ENCODE assay signal across 1 cellular context in genomic region chr10:125816548-125816947, GRCh38.
A peak's percentile ranks its signal among the peaks of the same experiment; 100 is the strongest.
TF ChIP-seq lines count a peak whose summit lies in the region.

No MANE protein-coding gene starts in this region.

TF ChIP-seq in K562, 482 proteins besides CTCF, POLR2A, EP300 and RAD21 (continued from another document):
- TF ChIP-seq ZNF318 (IDR thresholded peaks at IDR 0.05; ENCODE audit: borderline replicate concordance in 1 of 2, low read depth in 1 of 2) (no peak), DPF2 (IDR thresholded peaks at IDR 0.05) (peak; percentile 97), ZNF77 (CRISPR knock-in tag; IDR thresholded peaks at IDR 0.05) (no peak), ZNF175 (CRISPR knock-in tag; IDR thresholded peaks at IDR 0.05; ENCODE audit: low read depth) (no peak), FOXA1 (IDR thresholded peaks at IDR 0.05; ENCODE audit: borderline replicate concordance) (no peak), IFI16 (CRISPR knock-in tag; IDR thresholded peaks at IDR 0.05) (no peak), ATF7 (IDR thresholded peaks at IDR 0.05) (0 out of 2 replicates have a peak, but pooled peaks have one; percentile 18), NBN (IDR thresholded peaks at IDR 0.05; ENCODE audit: low read depth) (peak; percentile 87), ZKSCAN8 (CRISPR knock-in tag; IDR thresholded peaks at IDR 0.05) (no peak), LEF1 (IDR thresholded peaks at IDR 0.05) (peak; percentile 88), DLX4 (CRISPR knock-in tag; IDR thresholded peaks at IDR 0.05) (no peak), ELK3 (CRISPR knock-in tag; IDR thresholded peaks at IDR 0.05) (no peak), ZKSCAN3 (CRISPR knock-in tag; IDR thresholded peaks at IDR 0.05) (no peak), GTF2A2 (tag; IDR thresholded peaks at IDR 0.05) (no peak), GATAD2A (IDR thresholded peaks at IDR 0.05) (0 out of 2 replicates have a peak, but pooled peaks have one; percentile 13), CBFB (CRISPR knock-in tag; IDR thresholded peaks at IDR 0.05) (no peak), SOX6 (IDR thresholded peaks at IDR 0.05) (peak; percentile 94), HDAC6 (IDR thresholded peaks at IDR 0.05; ENCODE audit: low read depth, low read length) (no peak), SIRT6 (IDR thresholded peaks at IDR 0.05; ENCODE audit: low read depth, low read length) (no peak), ZNF644 (tag; IDR thresholded peaks at IDR 0.05; ENCODE audit: low read depth) (no peak), POU5F1 (IDR thresholded peaks at IDR 0.05; ENCODE audit: borderline replicate concordance, low read depth, low read length, partially characterized antibody) (no peak), ZNF184 (CRISPR knock-in tag; IDR thresholded peaks at IDR 0.05) (no peak), KDM4B (IDR thresholded peaks at IDR 0.05; ENCODE audit: borderline replicate concordance in 2 of 2, low read depth in 1 of 2) (no peak), ZBTB2 (IDR thresholded peaks at IDR 0.05) (peak; percentile 72; the same call in 1 of the 2 replicates), HLTF (IDR thresholded peaks at IDR 0.05) (no peak), HMGXB4 (CRISPR knock-in tag; IDR thresholded peaks at IDR 0.05) (no peak), CEBPG (CRISPR knock-in tag; IDR thresholded peaks at IDR 0.05) (no peak), CEBPG (tag; conservative IDR thresholded peaks at IDR 0.05 in 1 of 2, IDR thresholded peaks at IDR 0.05 in 1 of 2) (no peak), TEAD1 (CRISPR knock-in tag; IDR thresholded peaks at IDR 0.05) (0 out of 4 replicates have a peak, but pooled peaks of 1 of the 2 experiments have one; percentile 57), MEIS2 (IDR thresholded peaks at IDR 0.05; ENCODE audit: partially characterized antibody) (peak; percentile 92), U2AF1 (optimal IDR thresholded peaks at IDR 0.05; ENCODE audit: low read depth, low read length) (no peak), NFRKB (IDR thresholded peaks at IDR 0.05; ENCODE audit: low read depth) (no peak), ARID1B (IDR thresholded peaks at IDR 0.05) (peak; percentile 98), NR1H2 (CRISPR knock-in tag; IDR thresholded peaks at IDR 0.05) (no peak), MEF2D (tag; conservative IDR thresholded peaks at IDR 0.05; ENCODE audit: low read depth) (peak; percentile 63; the same call in 1 of the 2 replicates)
- TF ChIP-seq, protein P1, sequence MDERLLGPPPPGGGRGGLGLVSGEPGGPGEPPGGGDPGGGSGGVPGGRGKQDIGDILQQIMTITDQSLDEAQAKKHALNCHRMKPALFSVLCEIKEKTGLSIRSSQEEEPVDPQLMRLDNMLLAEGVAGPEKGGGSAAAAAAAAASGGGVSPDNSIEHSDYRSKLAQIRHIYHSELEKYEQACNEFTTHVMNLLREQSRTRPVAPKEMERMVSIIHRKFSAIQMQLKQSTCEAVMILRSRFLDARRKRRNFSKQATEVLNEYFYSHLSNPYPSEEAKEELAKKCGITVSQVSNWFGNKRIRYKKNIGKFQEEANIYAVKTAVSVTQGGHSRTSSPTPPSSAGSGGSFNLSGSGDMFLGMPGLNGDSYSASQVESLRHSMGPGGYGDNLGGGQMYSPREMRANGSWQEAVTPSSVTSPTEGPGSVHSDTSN (CRISPR knock-in tag; IDR thresholded peaks at IDR 0.05; ENCODE audit: low read depth): no peak
- TF ChIP-seq, protein P1 (tag; conservative IDR thresholded peaks at IDR 0.05; ENCODE audit: low read depth): peak; percentile 78
- TF ChIP-seq, protein P2, sequence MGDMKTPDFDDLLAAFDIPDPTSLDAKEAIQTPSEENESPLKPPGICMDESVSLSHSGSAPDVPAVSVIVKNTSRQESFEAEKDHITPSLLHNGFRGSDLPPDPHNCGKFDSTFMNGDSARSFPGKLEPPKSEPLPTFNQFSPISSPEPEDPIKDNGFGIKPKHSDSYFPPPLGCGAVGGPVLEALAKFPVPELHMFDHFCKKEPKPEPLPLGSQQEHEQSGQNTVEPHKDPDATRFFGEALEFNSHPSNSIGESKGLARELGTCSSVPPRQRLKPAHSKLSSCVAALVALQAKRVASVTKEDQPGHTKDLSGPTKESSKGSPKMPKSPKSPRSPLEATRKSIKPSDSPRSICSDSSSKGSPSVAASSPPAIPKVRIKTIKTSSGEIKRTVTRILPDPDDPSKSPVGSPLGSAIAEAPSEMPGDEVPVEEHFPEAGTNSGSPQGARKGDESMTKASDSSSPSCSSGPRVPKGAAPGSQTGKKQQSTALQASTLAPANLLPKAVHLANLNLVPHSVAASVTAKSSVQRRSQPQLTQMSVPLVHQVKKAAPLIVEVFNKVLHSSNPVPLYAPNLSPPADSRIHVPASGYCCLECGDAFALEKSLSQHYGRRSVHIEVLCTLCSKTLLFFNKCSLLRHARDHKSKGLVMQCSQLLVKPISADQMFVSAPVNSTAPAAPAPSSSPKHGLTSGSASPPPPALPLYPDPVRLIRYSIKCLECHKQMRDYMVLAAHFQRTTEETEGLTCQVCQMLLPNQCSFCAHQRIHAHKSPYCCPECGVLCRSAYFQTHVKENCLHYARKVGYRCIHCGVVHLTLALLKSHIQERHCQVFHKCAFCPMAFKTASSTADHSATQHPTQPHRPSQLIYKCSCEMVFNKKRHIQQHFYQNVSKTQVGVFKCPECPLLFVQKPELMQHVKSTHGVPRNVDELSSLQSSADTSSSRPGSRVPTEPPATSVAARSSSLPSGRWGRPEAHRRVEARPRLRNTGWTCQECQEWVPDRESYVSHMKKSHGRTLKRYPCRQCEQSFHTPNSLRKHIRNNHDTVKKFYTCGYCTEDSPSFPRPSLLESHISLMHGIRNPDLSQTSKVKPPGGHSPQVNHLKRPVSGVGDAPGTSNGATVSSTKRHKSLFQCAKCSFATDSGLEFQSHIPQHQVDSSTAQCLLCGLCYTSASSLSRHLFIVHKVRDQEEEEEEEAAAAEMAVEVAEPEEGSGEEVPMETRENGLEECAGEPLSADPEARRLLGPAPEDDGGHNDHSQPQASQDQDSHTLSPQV (IDR thresholded peaks at IDR 0.05): peak; percentile 24; the same call in 1 of the 2 replicates
- TF ChIP-seq, protein P3, sequence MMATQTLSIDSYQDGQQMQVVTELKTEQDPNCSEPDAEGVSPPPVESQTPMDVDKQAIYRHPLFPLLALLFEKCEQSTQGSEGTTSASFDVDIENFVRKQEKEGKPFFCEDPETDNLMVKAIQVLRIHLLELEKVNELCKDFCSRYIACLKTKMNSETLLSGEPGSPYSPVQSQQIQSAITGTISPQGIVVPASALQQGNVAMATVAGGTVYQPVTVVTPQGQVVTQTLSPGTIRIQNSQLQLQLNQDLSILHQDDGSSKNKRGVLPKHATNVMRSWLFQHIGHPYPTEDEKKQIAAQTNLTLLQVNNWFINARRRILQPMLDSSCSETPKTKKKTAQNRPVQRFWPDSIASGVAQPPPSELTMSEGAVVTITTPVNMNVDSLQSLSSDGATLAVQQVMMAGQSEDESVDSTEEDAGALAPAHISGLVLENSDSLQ (IDR thresholded peaks at IDR 0.05): peak; percentile 85
- TF ChIP-seq, protein P4, sequence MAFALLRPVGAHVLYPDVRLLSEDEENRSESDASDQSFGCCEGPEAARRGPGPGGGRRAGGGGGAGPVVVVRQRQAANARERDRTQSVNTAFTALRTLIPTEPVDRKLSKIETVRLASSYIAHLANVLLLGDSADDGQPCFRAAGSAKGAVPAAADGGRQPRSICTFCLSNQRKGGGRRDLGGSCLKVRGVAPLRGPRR (CRISPR knock-in tag; IDR thresholded peaks at IDR 0.05): no peak
